Comparison of ENCODE assay signal across 28 cellular contexts in the genomic region with DNA sequence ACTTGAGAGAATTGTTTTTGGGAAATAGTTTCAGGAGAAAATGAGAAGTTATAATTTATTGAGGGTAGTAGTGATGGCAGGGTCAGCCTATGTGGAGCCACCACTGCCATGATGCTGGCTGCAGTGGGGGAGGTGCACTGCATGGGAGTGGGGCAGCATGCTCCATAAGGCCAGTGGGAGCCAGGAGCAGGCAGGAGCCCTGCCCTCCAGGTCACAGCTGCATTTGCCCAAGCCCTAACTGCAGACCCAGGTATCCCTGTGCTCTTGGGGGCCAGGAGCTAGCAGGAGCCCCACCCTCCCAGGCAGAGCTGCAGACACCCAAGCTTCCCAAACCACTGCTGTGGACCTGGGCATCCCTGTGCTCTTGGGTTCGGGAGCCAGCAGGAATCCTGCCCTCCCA.
"Had no signal": no experiment of that assay in that cellular context is flagged by ENCODE, and none has a peak within 500 bp of the region (broad histone marks: within the 10 kb centered on the region; RNA-seq: fewer than 3 reads in every experiment).

No MANE protein-coding gene starts in this region.

- H3K27me3 ChIP-seq: stomach, suprapubic skin, testis, thyroid gland, tibial artery, tibial nerve, transverse colon, upper lobe of left lung, uterus, vagina had no signal

- H3K27me3 Mint-ChIP-seq: stimulated activated memory B cell treated with anti-CD40 and anti-IgM and Interleukin-4, amounts not matched to agents 10 μg/mL and 1 μg/mL and 100 μg/mL, for 72 hours; stimulated activated naive B cell treated with anti-CD40 and anti-IgM and Interleukin-4, amounts not matched to agents 10 μg/mL and 1 μg/mL and 100 μg/mL, for 72 hours; stimulated activated naive CD8-positive, alpha-beta T cell treated with anti-CD3 and anti-CD28 coated beads, Interleukin-15, amount 100 ng/mL, for 72 hours; stimulated activated naive CD8-positive, alpha-beta T cell treated with anti-CD3 and anti-CD28 coated beads, Interleukin-15, Interleukin-2, amounts not matched to agents 100 ng/mL and 50 ng/mL, for 24 hours; type B pancreatic cell had no signal

- H3K4me3 ChIP-seq: stomach, suprapubic skin, testis, thoracic aorta, thyroid gland, tibial artery, tibial nerve, transverse colon, upper lobe of left lung, uterus, vagina had no signal

- H3K9me3 ChIP-seq: testis, thoracic aorta, thyroid gland, tibial artery, transverse colon, uterus, vagina had no signal

- H3K27ac Mint-ChIP-seq: stimulated activated effector memory CD8-positive, alpha-beta T cell treated with anti-CD3 and anti-CD28 coated beads, Interleukin-12 subunit alpha, Interleukin-12 subunit beta, amount 100 ng/mL, for 72 hours; stimulated activated memory B cell treated with anti-CD40 and anti-IgM and Interleukin-4, amounts not matched to agents 10 μg/mL and 1 μg/mL and 100 μg/mL, for 72 hours; stimulated activated naive B cell treated with anti-CD40 and anti-IgM and Interleukin-4, amounts not matched to agents 10 μg/mL and 1 μg/mL and 100 μg/mL, for 72 hours; stimulated activated naive CD8-positive, alpha-beta T cell treated with anti-CD3 and anti-CD28 coated beads, Interleukin-15, amount 100 ng/mL, for 72 hours; stimulated activated naive CD8-positive, alpha-beta T cell treated with anti-CD3 and anti-CD28 coated beads, Interleukin-15, Interleukin-2, amounts not matched to agents 100 ng/mL and 50 ng/mL, for 24 hours; type B pancreatic cell had no signal

- H3K4me3 Mint-ChIP-seq: stimulated activated effector memory CD8-positive, alpha-beta T cell treated with anti-CD3 and anti-CD28 coated beads, Interleukin-12 subunit alpha, Interleukin-12 subunit beta, amount 100 ng/mL, for 72 hours; stimulated activated memory B cell treated with anti-CD40 and anti-IgM and Interleukin-4, amounts not matched to agents 10 μg/mL and 1 μg/mL and 100 μg/mL, for 72 hours; stimulated activated naive B cell treated with anti-CD40 and anti-IgM and Interleukin-4, amounts not matched to agents 10 μg/mL and 1 μg/mL and 100 μg/mL, for 72 hours; stimulated activated naive CD8-positive, alpha-beta T cell treated with anti-CD3 and anti-CD28 coated beads, Interleukin-15, amount 100 ng/mL, for 72 hours; stimulated activated naive CD8-positive, alpha-beta T cell treated with anti-CD3 and anti-CD28 coated beads, Interleukin-15, Interleukin-2, amounts not matched to agents 100 ng/mL and 50 ng/mL, for 24 hours; type B pancreatic cell had no signal

- H3K27ac ChIP-seq: stomach, suprapubic skin, testis, thoracic aorta, thyroid gland, tibial artery, tibial nerve, transverse colon, upper lobe of left lung, uterus, vagina had no signal

- FAIRE-seq: urothelium cell line had no signal

- H3K4me1 Mint-ChIP-seq: stimulated activated effector memory CD8-positive, alpha-beta T cell treated with anti-CD3 and anti-CD28 coated beads, Interleukin-12 subunit alpha, Interleukin-12 subunit beta, amount 100 ng/mL, for 72 hours; stimulated activated memory B cell treated with anti-CD40 and anti-IgM and Interleukin-4, amounts not matched to agents 10 μg/mL and 1 μg/mL and 100 μg/mL, for 72 hours; stimulated activated naive B cell treated with anti-CD40 and anti-IgM and Interleukin-4, amounts not matched to agents 10 μg/mL and 1 μg/mL and 100 μg/mL, for 72 hours; stimulated activated naive CD8-positive, alpha-beta T cell treated with anti-CD3 and anti-CD28 coated beads, Interleukin-15, amount 100 ng/mL, for 72 hours had no signal

- H3K36me3 Mint-ChIP-seq: stimulated activated effector memory CD8-positive, alpha-beta T cell treated with anti-CD3 and anti-CD28 coated beads, Interleukin-12 subunit alpha, Interleukin-12 subunit beta, amount 100 ng/mL, for 72 hours; stimulated activated memory B cell treated with anti-CD40 and anti-IgM and Interleukin-4, amounts not matched to agents 10 μg/mL and 1 μg/mL and 100 μg/mL, for 72 hours; stimulated activated naive B cell treated with anti-CD40 and anti-IgM and Interleukin-4, amounts not matched to agents 10 μg/mL and 1 μg/mL and 100 μg/mL, for 72 hours; type B pancreatic cell had no signal

- ATAC-seq: stimulated activated memory B cell treated with anti-CD40 and anti-IgM and Interleukin-4, amounts not matched to agents 10 μg/mL and 1 μg/mL and 100 μg/mL, for 72 hours; stimulated activated naive B cell treated with anti-CD40 and anti-IgM and Interleukin-4, amounts not matched to agents 10 μg/mL and 1 μg/mL and 100 μg/mL, for 72 hours; stimulated activated naive CD8-positive, alpha-beta T cell treated with anti-CD3 and anti-CD28 coated beads, Interleukin-15, amount 100 ng/mL, for 72 hours; stimulated activated naive CD8-positive, alpha-beta T cell treated with anti-CD3 and anti-CD28 coated beads, Interleukin-15, Interleukin-2, amounts not matched to agents 100 U/mL and 50 U/mL, for 24 hours had no signal

- H3K36me3 ChIP-seq: stomach, suprapubic skin, thoracic aorta, thyroid gland, tibial artery, tibial nerve, transverse colon, upper lobe of left lung, uterus, vagina had no signal

- H3K4me1 ChIP-seq: stomach, suprapubic skin, testis, thyroid gland, tibial artery, tibial nerve, transverse colon, upper lobe of left lung, uterus, vagina had no signal

- DNase-seq: stimulated activated CD4-positive, alpha-beta T cell treated with anti-CD3 and anti-CD28 coated beads, Interleukin-2, amount 100 ng/mL, for 48 hours; stimulated activated CD4-positive, alpha-beta T cell treated with anti-CD3 and anti-CD28 coated beads, Interleukin-4, amount 100 ng/mL, for 1 hour; stimulated activated CD4-positive, alpha-beta T cell treated with anti-CD3 and anti-CD28 coated beads, Interleukin-4, amount 100 ng/mL, for 24 hours; stimulated activated CD4-positive, alpha-beta T cell treated with anti-CD3 and anti-CD28 coated beads, Interleukin-4, amount 100 ng/mL, for 4 hours; stimulated activated CD8-positive, alpha-beta memory T cell treated with anti-CD3 and anti-CD28 coated beads, Interleukin-4, amount 100 ng/mL, for 48 hours; stimulated activated naive B cell treated with anti-CD40 and anti-IgM and Interleukin-4, amounts not matched to agents 10 μg/mL and 1 μg/mL and 100 μg/mL, for 72 hours; stimulated activated naive CD4-positive, alpha-beta T cell; stimulated activated naive CD4-positive, alpha-beta T cell treated with Interleukin-2 at 50 U/mL for 16 hours; stimulated activated naive CD8-positive, alpha-beta T cell treated with anti-CD3 and anti-CD28 coated beads, Interleukin-15, amount 100 ng/mL, for 72 hours; stimulated activated naive CD8-positive, alpha-beta T cell treated with anti-CD3 and anti-CD28 coated beads, Interleukin-15, Interleukin-2, amounts not matched to agents 100 U/mL and 50 U/mL, for 24 hours; stomach; substantia nigra; testis; thyroid gland; tibial artery; transverse colon; trophoblast cell; uterus had no signal
